Comparison of ENCODE assay signal across 1 cellular context in the genomic region with DNA sequence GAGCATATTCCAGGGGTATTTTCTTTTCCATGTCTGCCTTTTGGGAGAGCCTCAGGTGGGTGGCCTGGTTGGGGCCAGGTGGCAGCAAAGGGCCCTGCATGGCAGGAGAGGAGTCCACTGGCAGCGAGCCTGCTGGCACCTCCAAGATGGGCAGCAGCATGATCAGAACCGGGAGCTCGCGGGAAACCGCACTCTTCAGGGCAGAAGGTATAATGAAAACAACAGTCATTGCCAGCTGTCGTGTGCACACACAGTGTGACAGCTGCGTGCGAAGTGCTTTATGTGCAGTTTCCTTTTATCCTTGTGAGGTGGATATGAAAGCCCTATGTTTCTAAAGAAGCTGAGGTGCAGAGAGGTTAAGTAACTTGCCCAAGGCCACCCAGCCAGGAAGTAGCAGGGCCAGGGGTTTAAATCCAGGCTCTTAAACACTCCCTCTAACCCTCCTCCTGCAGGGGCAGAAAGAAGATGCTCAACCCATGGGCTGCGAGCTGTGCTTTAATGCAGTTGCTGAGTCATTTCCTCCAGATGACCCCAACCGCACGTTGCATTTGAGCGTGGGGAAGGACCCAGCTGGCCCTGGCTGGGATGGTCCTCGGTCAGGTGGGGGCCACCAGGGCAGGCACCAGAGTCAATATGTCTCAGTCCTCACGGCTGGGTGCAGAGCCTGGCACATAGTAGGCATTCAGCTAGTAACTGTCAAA.
TF ChIP-seq lines count a peak whose summit lies in the region.

No MANE protein-coding gene starts in this region.

TF ChIP-seq in HepG2, 621 proteins besides CTCF, POLR2A, EP300 and RAD21 (continued from another document):
- TF ChIP-seq ZBTB43 (CRISPR knock-in tag; conservative IDR thresholded peaks at IDR 0.05) (no peak), CAMTA2 (CRISPR knock-in tag; IDR thresholded peaks at IDR 0.05; ENCODE audit: borderline replicate concordance) (no peak), MEIS2 (CRISPR knock-in tag; IDR thresholded peaks at IDR 0.05) (no peak), NFKB2 (CRISPR knock-in tag; IDR thresholded peaks at IDR 0.05; ENCODE audit: borderline replicate concordance) (no peak), ZNF383 (CRISPR knock-in tag; IDR thresholded peaks at IDR 0.05; ENCODE audit: borderline replicate concordance) (no peak), HMGXB3 (CRISPR knock-in tag; IDR thresholded peaks at IDR 0.05; ENCODE audit: borderline replicate concordance) (no peak)
